8 cellular contexts compared by ENCODE assay signal in genomic region chr3:194140520-194141414, GRCh38. TPM values are rescaled to one million over a fixed set of nuclear protein-coding genes. Genes with fewer than 3 reads are reported as not detected.
DNase-seq lines count a peak whose midpoint lies in the region; ATAC-seq and TF ChIP-seq lines count a peak whose summit lies in the region.

No MANE protein-coding gene starts in this region.

- ATAC-seq in GM21737 (IDR thresholded peaks at IDR 0.05; ENCODE audit: unreplicated experiment) = no peak
- ATAC-seq in GM21576 (IDR thresholded peaks at IDR 0.05; ENCODE audit: unreplicated experiment) = no peak

- H3K9me2 ChIP-seq in OCI-LY7 (ENCODE audit: insufficient read depth, low read length) = no peaks in the 10 kb centered on the region

- no peaks in the 10 kb centered on the region for H4K20me1 ChIP-seq in OCI-LY7 (ENCODE audit: insufficient read depth, low read length)

- H3K9me3 ChIP-seq in OCI-LY7 (ENCODE audit: low read length) (no peaks in the 10 kb centered on the region), iPS-15b (ENCODE audit: control insufficient read depth, insufficient read depth, low read length) (no peaks in the 10 kb centered on the region)

- peak; percentile 39 for TF ChIP-seq POLR2A in GM19193 (IDR thresholded peaks at IDR 0.05; ENCODE audit: extremely low read depth, insufficient read depth, insufficient read length)

- no peaks in the 10 kb centered on the region for H3K79me2 ChIP-seq in ACC112 (ENCODE audit: control insufficient read depth, insufficient read depth, low read length, unreplicated experiment)
- peaks cover 5% of the 10 kb centered on the region; the same call in 1 of the 2 replicates for H3K79me2 ChIP-seq in OCI-LY7 (ENCODE audit: insufficient read depth, low read depth, low read length)

- H3K9ac ChIP-seq in iPS-15b (ENCODE audit: low read depth, low read length) = no peak overlapping the region

- peak overlapping the region; percentile 22 for H2AFZ ChIP-seq in ACC112 (ENCODE audit: low read length, unreplicated experiment)
- peak overlapping the region; percentile 20; the same call in 1 of the 2 replicates for H2AFZ ChIP-seq in OCI-LY7 (ENCODE audit: low read length)

- no TSS peak for BruUV-seq in OCI-LY7 (replicated peaks; lab: Mats Ljungman, UMichigan)

- H3K4me1 ChIP-seq in ACC112 (ENCODE audit: control insufficient read depth, insufficient read depth, low read length, unreplicated experiment) (peaks cover 20% of the 10 kb centered on the region), OCI-LY7 (ENCODE audit: insufficient read depth, low read length, poor library complexity, severe bottlenecking) (peaks cover 38% of the 10 kb centered on the region), iPS-15b (ENCODE audit: control insufficient read depth, insufficient read depth, low read length) (peaks cover 24% of the 10 kb centered on the region)

- POLR2A ChIA-PET in OCI-LY7 (lab: Charles Lee) = interaction anchor here (0.6 kb wide), 2 partner anchors 78 to 356 kb away, joined by 3 to 5 read pairs; no protein-coding TSS in a partner anchor

- in situ Hi-C loops in astrocyte of the spinal cord (cut with HindIII; ENCODE audit: low sequenced_read_pairs) = no loop called here

- no peak for TF ChIP-seq CTCF in OCI-LY7 (conservative IDR thresholded peaks at IDR 0.05; ENCODE audit: low read length)
- TF ChIP-seq CTCF in astrocyte of the spinal cord (IDR thresholded peaks at IDR 0.05; ENCODE audit: low read depth, low read length) = no peak

- no peaks in the 10 kb centered on the region for H3K36me3 ChIP-seq in ACC112 (ENCODE audit: insufficient read depth, low read length)
- H3K36me3 ChIP-seq in OCI-LY7 (ENCODE audit: insufficient read depth, low read length) = peaks cover 7% of the 10 kb centered on the region; the same call in 1 of the 2 replicates
- H3K36me3 ChIP-seq in iPS-15b (ENCODE audit: control insufficient read depth, insufficient read depth, low read length) = no peaks in the 10 kb centered on the region

- peak overlapping the region; percentile 86 for H3K4me2 ChIP-seq in OCI-LY7 (ENCODE audit: low read length)

- intact Hi-C loops in OCI-LY7 (cut with micrococcal nuclease; ENCODE audit: unreplicated experiment) = no loop called here

- CTCF ChIA-PET in OCI-LY7 (lab: Charles Lee; ENCODE audit: unreplicated experiment) = interaction anchor here (0.8 kb wide), 1 partner anchor 361 kb away, joined by 3 read pairs; no protein-coding TSS in a partner anchor

- H3K4me3 ChIP-seq in ACC112 (ENCODE audit: low read depth, low read length) = peak overlapping the region; percentile 69
- peak overlapping the region; percentile 37 for H3K4me3 ChIP-seq in OCI-LY7 (ENCODE audit: low read depth, low read length, poor library complexity, severe bottlenecking)
- peak overlapping the region; percentile 21 for H3K4me3 ChIP-seq in astrocyte of the spinal cord (ENCODE audit: low read depth, low read length)
- peak overlapping the region; percentile 43 for H3K4me3 ChIP-seq in iPS-15b (ENCODE audit: low read depth, low read length)
- peak overlapping the region; percentile 5 to 38 (median 25) for H3K4me3 ChIP-seq in skin epidermis

- DNase-seq in OCI-LY7 (ENCODE audit: low spot score) (no peak), astrocyte of the spinal cord (ENCODE audit: low read depth, low spot score) (peak; percentile 73)

- H3K27ac ChIP-seq in ACC112 (ENCODE audit: low read depth, low read length) (peak overlapping the region; percentile 85), OCI-LY7 (ENCODE audit: low read depth, low read length, poor library complexity, severe bottlenecking) (no peak overlapping the region), skin epidermis (peak overlapping the region in 20 of 21 experiments; percentile 40 to 98 (median 86))

- H3K27me3 ChIP-seq in ACC112 (ENCODE audit: insufficient read depth, low read length) (no peaks in the 10 kb centered on the region), iPS-15b (ENCODE audit: control insufficient read depth, insufficient read depth, low read length) (peaks cover 52% of the 10 kb centered on the region)

RNA-seq across cellular contexts. Expression of gene HES1, which starts 4.8 kb away (rescaled TPM):
- 0.72 and 1.1 TPM in 2 replicates for total RNA-seq in OCI-LY7 (2014; rRNA removed; shearing (Covaris generic))
- total RNA-seq in OCI-LY7 (2022) = 3.0 and 3.4 TPM in 2 replicates
